27 cellular contexts compared by ENCODE assay signal in genomic region chr17:44164476-44164875, GRCh38. TPM values are rescaled to one million over a fixed set of nuclear protein-coding genes. Genes with fewer than 3 reads are reported as not detected.
"Had no signal": no experiment of that assay in that cellular context is flagged by ENCODE, and none has a peak within 500 bp of the region (broad histone marks: within the 10 kb centered on the region; RNA-seq: fewer than 3 reads in every experiment).

No MANE protein-coding gene starts in this region.

- H3K4me1 ChIP-seq: SJCRH30 had no signal

- ATAC-seq: Right ventricle myocardium inferior, SK-N-SH treated with all-trans-retinoic acid at 6 μM for 48 hours had no signal

- H3K36me3 ChIP-seq: Peyer's patch had no signal

- H3K9me3 ChIP-seq: Peyer's patch, SJCRH30 had no signal

- DNase-seq: IMR-90, Kasumi-1, MV-4-11, NCI-H1048, NCI-H1105, NCI-H1417, NCI-H1436 treated with DMSO at 0.1 percent for 48 hours, NCI-H1694 treated with DMSO at 0.1 percent for 48 hours, NCI-H1930, NCI-H2081, NCI-H2107, NCI-H226, NCI-H446, NCI-H510A, NCI-H524 treated with DMSO at 0.1 percent for 48 hours, NCI-H69, NCI-H774, PC-9, Peyer's patch, SHP77 treated with DMSO at 0.1 percent for 48 hours, SJCRH30, T-helper 1 cell had no signal

- H3K4me2 ChIP-seq: KMS-11, PC-9 had no signal

- H3K4me3 ChIP-seq: PC-9, Peyer's patch, SJCRH30 had no signal

- H3K9ac ChIP-seq: KMS-11 had no signal

- H2AFZ ChIP-seq: PC-9 had no signal

- H3K27ac ChIP-seq: KMS-11, PC-9, Peyer's patch, SJCRH30 had no signal

- H3K27me3 ChIP-seq: Peyer's patch, SJCRH30 had no signal

RNA-seq across cellular contexts. Expression of gene ASB16, which starts 6.0 kb away (rescaled TPM):
- total RNA-seq: IMR-90, M059J, PC-9, RPMI7951, SJCRH30 had no signal
